Comparison of ENCODE assay signal across 8 cellular contexts in genomic region chr13:98509271-98510155, GRCh38.
DNase-seq lines count a peak whose midpoint lies in the region; ATAC-seq and TF ChIP-seq lines count a peak whose summit lies in the region.

No MANE protein-coding gene starts in this region.

- H3K27me3 ChIP-seq in brain microvascular endothelial cell (replicated peaks) = no peaks in the 10 kb centered on the region
- no peaks in the 10 kb centered on the region for H3K27me3 ChIP-seq in testis

- ATAC-seq in Right ventricle myocardium inferior (peak; percentile 84), HG03108 (IDR thresholded peaks at IDR 0.05; ENCODE audit: unreplicated experiment) (peak; percentile 46)

- H3K9me3 ChIP-seq in SK-N-MC (ENCODE audit: low read depth, low read length) = no peaks in the 10 kb centered on the region
- H3K9me3 ChIP-seq in testis = no peaks in the 10 kb centered on the region

- H3K27ac ChIP-seq in SK-N-MC (peak overlapping the region; percentile 81), brain microvascular endothelial cell (peak overlapping the region; percentile 83), testis (peak overlapping the region; percentile 13 to 46)

- H3K4me3 ChIP-seq in SK-N-MC = no peak overlapping the region
- H3K4me3 ChIP-seq in brain microvascular endothelial cell (ENCODE audit: low read depth, low read length) = no peak overlapping the region
- no peak overlapping the region for H3K4me3 ChIP-seq in lower leg skin (ENCODE audit: low read depth, poor library complexity, severe bottlenecking)
- no peak overlapping the region for H3K4me3 ChIP-seq in testis

- WGBS in lower leg skin, 2 donors = 42 to 44% methylated on average over 10 of the region's 10 CpGs
- 57 to 60% methylated on average over 10 of the region's 10 CpGs for WGBS in testis, 2 donors

- peaks cover 27% of the 10 kb centered on the region for H3K4me1 ChIP-seq in testis

- DNase-seq in Right ventricle myocardium inferior (ENCODE audit: missing footprints) (peak; percentile 83), cardiac septum (ENCODE audit: low spot score) (no peak), SK-N-MC (ENCODE audit: low read depth, low spot score) (no peak), brain microvascular endothelial cell (peak; percentile 92), lower leg skin (ENCODE audit: low spot score in 2 of 2) (peak; percentile 83 to 93), testis (peak; percentile 57), C1 segment of cervical spinal cord (lab: John Stamatoyannopoulos, UW) (no peak)

- no peak for TF ChIP-seq POLR2A in lower leg skin (IDR thresholded peaks at IDR 0.05)
- TF ChIP-seq POLR2A in testis (IDR thresholded peaks at IDR 0.05) = no peak

- H3K36me3 ChIP-seq in SK-N-MC (ENCODE audit: insufficient read depth, low read length) (no peaks in the 10 kb centered on the region), brain microvascular endothelial cell (replicated peaks) (no peaks in the 10 kb centered on the region), testis (ENCODE audit: low read depth, missing control alignments) (no peaks in the 10 kb centered on the region)

- H3K9ac ChIP-seq in SK-N-MC (ENCODE audit: insufficient read length) = no peak overlapping the region

- intact Hi-C loops in Right ventricle myocardium inferior (cut with DNase I) = no loop called here
- intact Hi-C loops in cardiac septum (cut with DNase I) = loop anchor here (2.0 kb wide), 1 partner anchor 55 kb away; no protein-coding TSS in a partner anchor
- intact Hi-C loops in lower leg skin (cut with DNase I; ENCODE audit: low total_unique reads) = no loop called here
- intact Hi-C loops in testis (cut with DNase I; ENCODE audit: low total_unique reads) = no loop called here

- in situ Hi-C loops in brain microvascular endothelial cell (cut with HindIII; ENCODE audit: low pct_ligation_motif_present, low sequenced_read_pairs) = no loop called here

- TF ChIP-seq CTCF in brain microvascular endothelial cell (IDR thresholded peaks at IDR 0.05; ENCODE audit: low read depth, low read length, missing control alignments) (no peak), lower leg skin (IDR thresholded peaks at IDR 0.05) (no peak), testis (IDR thresholded peaks at IDR 0.05) (no peak)

Comparison
In these comparisons a context has a peak if more than half of its experiments do, and no peak if none do; other contexts are left out.
1. DNase-seq: peak in Right ventricle myocardium inferior (single experiment), brain microvascular endothelial cell (single experiment), lower leg skin (2 of 2) and testis (single experiment); none in cardiac septum (single experiment), SK-N-MC (single experiment) and C1 segment of cervical spinal cord (0 of 14).
2. H3K27ac ChIP-seq: peak in every context shown above with its lines; median percentile 83 in brain microvascular endothelial cell; 81 in SK-N-MC; 30 in testis.